ENCODE assay signal across 1 cellular context in the genomic region with DNA sequence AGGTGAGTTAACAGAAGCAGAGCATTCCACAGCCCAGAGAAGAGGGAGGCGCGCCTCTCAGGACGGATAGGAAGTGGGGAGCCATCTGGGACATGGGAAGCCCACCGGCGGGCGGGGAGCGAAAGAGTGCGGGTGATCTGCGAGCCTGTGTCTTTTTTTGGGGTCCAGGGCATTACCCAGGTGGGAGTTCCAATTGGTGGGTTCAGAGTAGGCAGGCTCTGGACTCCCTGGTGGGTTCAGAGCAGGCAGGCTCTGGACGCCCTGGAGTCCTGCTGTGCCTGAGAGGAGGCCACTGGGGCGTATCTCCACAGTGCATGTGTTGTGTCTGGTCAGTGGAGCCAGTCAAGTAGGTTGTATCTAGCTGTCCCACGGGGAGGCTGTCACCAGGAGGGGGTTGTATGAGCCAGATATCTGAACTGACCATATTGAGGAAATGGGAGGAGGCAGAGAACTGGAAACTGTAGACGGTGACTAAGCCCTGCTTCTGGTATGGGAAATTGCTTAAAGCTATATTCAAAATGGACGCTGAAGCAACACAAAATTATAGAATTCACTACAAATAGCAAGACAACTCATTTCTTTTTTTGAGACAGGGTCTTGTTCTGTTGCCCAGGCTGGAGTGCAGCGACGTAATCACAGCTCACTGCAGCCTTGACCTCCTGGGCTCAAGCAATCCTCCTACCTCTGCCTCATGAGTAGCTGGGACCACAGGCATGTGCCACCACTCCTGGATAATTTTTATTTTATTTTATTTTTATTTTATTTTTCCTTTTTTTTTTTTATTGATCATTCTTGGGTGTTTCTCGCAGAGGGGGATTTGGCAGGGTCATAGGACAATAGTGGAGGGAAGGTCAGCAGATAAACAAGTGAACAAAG.
A peak's percentile ranks its signal among the peaks of the same experiment; 100 is the strongest.
TF ChIP-seq lines count a peak whose summit lies in the region.

No MANE protein-coding gene starts in this region.

TF ChIP-seq in GM12878, 131 proteins besides CTCF, POLR2A, EP300 and RAD21 (continued from another document):
- TF ChIP-seq, protein P1, sequence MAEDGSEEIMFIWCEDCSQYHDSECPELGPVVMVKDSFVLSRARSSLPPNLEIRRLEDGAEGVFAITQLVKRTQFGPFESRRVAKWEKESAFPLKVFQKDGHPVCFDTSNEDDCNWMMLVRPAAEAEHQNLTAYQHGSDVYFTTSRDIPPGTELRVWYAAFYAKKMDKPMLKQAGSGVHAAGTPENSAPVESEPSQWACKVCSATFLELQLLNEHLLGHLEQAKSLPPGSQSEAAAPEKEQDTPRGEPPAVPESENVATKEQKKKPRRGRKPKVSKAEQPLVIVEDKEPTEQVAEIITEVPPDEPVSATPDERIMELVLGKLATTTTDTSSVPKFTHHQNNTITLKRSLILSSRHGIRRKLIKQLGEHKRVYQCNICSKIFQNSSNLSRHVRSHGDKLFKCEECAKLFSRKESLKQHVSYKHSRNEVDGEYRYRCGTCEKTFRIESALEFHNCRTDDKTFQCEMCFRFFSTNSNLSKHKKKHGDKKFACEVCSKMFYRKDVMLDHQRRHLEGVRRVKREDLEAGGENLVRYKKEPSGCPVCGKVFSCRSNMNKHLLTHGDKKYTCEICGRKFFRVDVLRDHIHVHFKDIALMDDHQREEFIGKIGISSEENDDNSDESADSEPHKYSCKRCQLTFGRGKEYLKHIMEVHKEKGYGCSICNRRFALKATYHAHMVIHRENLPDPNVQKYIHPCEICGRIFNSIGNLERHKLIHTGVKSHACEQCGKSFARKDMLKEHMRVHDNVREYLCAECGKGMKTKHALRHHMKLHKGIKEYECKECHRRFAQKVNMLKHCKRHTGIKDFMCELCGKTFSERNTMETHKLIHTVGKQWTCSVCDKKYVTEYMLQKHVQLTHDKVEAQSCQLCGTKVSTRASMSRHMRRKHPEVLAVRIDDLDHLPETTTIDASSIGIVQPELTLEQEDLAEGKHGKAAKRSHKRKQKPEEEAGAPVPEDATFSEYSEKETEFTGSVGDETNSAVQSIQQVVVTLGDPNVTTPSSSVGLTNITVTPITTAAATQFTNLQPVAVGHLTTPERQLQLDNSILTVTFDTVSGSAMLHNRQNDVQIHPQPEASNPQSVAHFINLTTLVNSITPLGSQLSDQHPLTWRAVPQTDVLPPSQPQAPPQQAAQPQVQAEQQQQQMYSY (CRISPR knock-in tag; IDR thresholded peaks at IDR 0.05), result no peak
- TF ChIP-seq IRF4 (IDR thresholded peaks at IDR 0.05; ENCODE audit: low read depth, low read length), result 0 out of 2 replicates have a peak, but pooled peaks have one; percentile 31
- 0 out of 2 replicates have a peak, but pooled peaks have one; percentile 30 for TF ChIP-seq BCL11A (IDR thresholded peaks at IDR 0.05; ENCODE audit: low read depth, low read length)
- TF ChIP-seq, protein P2, sequence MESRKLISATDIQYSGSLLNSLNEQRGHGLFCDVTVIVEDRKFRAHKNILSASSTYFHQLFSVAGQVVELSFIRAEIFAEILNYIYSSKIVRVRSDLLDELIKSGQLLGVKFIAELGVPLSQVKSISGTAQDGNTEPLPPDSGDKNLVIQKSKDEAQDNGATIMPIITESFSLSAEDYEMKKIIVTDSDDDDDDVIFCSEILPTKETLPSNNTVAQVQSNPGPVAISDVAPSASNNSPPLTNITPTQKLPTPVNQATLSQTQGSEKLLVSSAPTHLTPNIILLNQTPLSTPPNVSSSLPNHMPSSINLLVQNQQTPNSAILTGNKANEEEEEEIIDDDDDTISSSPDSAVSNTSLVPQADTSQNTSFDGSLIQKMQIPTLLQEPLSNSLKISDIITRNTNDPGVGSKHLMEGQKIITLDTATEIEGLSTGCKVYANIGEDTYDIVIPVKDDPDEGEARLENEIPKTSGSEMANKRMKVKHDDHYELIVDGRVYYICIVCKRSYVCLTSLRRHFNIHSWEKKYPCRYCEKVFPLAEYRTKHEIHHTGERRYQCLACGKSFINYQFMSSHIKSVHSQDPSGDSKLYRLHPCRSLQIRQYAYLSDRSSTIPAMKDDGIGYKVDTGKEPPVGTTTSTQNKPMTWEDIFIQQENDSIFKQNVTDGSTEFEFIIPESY (IDR thresholded peaks at IDR 0.05), result no peak
- no peak for TF ChIP-seq STAT3 (IDR thresholded peaks at IDR 0.05; ENCODE audit: low read depth, low read length)
- TF ChIP-seq RUNX3 (IDR thresholded peaks at IDR 0.05; ENCODE audit: low read length), result peak; percentile 38; the same call in 1 of the 2 replicates
- no peak for TF ChIP-seq SUPT20H (IDR thresholded peaks at IDR 0.05; ENCODE audit: borderline replicate concordance, control insufficient read depth, low read depth, low read length)
- TF ChIP-seq ETV6 (conservative IDR thresholded peaks at IDR 0.05 in 1 of 2, IDR thresholded peaks at IDR 0.05 in 1 of 2; ENCODE audit: borderline replicate concordance in 1 of 2, low read depth in 1 of 2), result peak in 1 of 2 experiments; percentile 83; a peak in 2 of 4 replicates
- peak; percentile 77; the same call in 1 of the 2 replicates for TF ChIP-seq SPI1 (IDR thresholded peaks at IDR 0.05; ENCODE audit: borderline replicate concordance, insufficient read depth, low read depth, low read length)
- TF ChIP-seq HCFC1 (IDR thresholded peaks at IDR 0.05; ENCODE audit: low read length), result no peak
- TF ChIP-seq HDAC6 (IDR thresholded peaks at IDR 0.05; ENCODE audit: unreplicated experiment), result no peak
- no peak for TF ChIP-seq ZBED1 (IDR thresholded peaks at IDR 0.05; ENCODE audit: borderline replicate concordance)
- TF ChIP-seq NR2C1 (IDR thresholded peaks at IDR 0.05), result no peak
- peak; percentile 56; the same call in 1 of the 2 replicates for TF ChIP-seq PAX5 (IDR thresholded peaks at IDR 0.05; ENCODE audit: borderline replicate concordance, low read depth, low read length)
- no peak for TF ChIP-seq TCF7 (IDR thresholded peaks at IDR 0.05; ENCODE audit: borderline replicate concordance)
- TF ChIP-seq ZNF384 (IDR thresholded peaks at IDR 0.05; ENCODE audit: borderline replicate concordance, low read depth, low read length), result no peak
- TF ChIP-seq JUND (IDR thresholded peaks at IDR 0.05; ENCODE audit: low read depth, low read length), result no peak
- TF ChIP-seq EED (IDR thresholded peaks at IDR 0.05; ENCODE audit: low read depth), result peak; percentile 37; the same call in 1 of the 2 replicates
- TF ChIP-seq NR2C2 (IDR thresholded peaks at IDR 0.05; ENCODE audit: borderline replicate concordance, control insufficient read depth, insufficient read length, low read depth), result no peak
- no peak for TF ChIP-seq MEF2B (IDR thresholded peaks at IDR 0.05; ENCODE audit: partially characterized antibody, poor library complexity, severe bottlenecking)
- no peak for TF ChIP-seq NRF1 (conservative IDR thresholded peaks at IDR 0.05; ENCODE audit: low read depth, low read length)
- TF ChIP-seq, protein P3, sequence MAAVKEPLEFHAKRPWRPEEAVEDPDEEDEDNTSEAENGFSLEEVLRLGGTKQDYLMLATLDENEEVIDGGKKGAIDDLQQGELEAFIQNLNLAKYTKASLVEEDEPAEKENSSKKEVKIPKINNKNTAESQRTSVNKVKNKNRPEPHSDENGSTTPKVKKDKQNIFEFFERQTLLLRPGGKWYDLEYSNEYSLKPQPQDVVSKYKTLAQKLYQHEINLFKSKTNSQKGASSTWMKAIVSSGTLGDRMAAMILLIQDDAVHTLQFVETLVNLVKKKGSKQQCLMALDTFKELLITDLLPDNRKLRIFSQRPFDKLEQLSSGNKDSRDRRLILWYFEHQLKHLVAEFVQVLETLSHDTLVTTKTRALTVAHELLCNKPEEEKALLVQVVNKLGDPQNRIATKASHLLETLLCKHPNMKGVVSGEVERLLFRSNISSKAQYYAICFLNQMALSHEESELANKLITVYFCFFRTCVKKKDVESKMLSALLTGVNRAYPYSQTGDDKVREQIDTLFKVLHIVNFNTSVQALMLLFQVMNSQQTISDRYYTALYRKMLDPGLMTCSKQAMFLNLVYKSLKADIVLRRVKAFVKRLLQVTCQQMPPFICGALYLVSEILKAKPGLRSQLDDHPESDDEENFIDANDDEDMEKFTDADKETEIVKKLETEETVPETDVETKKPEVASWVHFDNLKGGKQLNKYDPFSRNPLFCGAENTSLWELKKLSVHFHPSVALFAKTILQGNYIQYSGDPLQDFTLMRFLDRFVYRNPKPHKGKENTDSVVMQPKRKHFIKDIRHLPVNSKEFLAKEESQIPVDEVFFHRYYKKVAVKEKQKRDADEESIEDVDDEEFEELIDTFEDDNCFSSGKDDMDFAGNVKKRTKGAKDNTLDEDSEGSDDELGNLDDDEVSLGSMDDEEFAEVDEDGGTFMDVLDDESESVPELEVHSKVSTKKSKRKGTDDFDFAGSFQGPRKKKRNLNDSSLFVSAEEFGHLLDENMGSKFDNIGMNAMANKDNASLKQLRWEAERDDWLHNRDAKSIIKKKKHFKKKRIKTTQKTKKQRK (IDR thresholded peaks at IDR 0.05; ENCODE audit: low read depth, low read length), result no peak
- TF ChIP-seq KAT2A (conservative IDR thresholded peaks at IDR 0.05; ENCODE audit: control insufficient read depth, low read depth, low read length), result no peak
